Comparison of ENCODE assay signal across 9 cellular contexts in genomic region chr22:45211848-45212247, GRCh38. TPM values are rescaled to one million over a fixed set of nuclear protein-coding genes. Genes with fewer than 3 reads are reported as not detected.
DNase-seq lines count a peak whose midpoint lies in the region; ATAC-seq, FAIRE-seq and TF ChIP-seq lines count a peak whose summit lies in the region.
"Had no signal": no experiment of that assay in that cellular context is flagged by ENCODE, and none has a peak within 500 bp of the region (broad histone marks: within the 10 kb centered on the region; RNA-seq: fewer than 3 reads in every experiment).

No MANE protein-coding gene starts in this region.

- H3K9me2 ChIP-seq in GM23248 (ENCODE audit: insufficient read depth), result no peaks in the 10 kb centered on the region

- in situ Hi-C loops in GM23248 (cut with MboI) (no loop called here), astrocyte of the cerebellum (cut with HindIII; ENCODE audit: low sequenced_read_pairs) (no loop called here), ACHN (cut with HindIII; ENCODE audit: low pct_ligation_motif_present, low pct_unique_long_range_greater_than_20kb, low sequenced_read_pairs) (no loop called here)

- no peak for FAIRE-seq in HTR-8/SVneo (lab: Jason Lieb, UNC)

- peaks cover 27% of the 10 kb centered on the region for H3F3A ChIP-seq in GM23248 (ENCODE audit: insufficient read depth)

- H3K4me1 ChIP-seq in GM23248 (ENCODE audit: insufficient read depth), result peaks cover 38% of the 10 kb centered on the region

- peaks cover 10% of the 10 kb centered on the region for H3K79me2 ChIP-seq in GM23248 (ENCODE audit: insufficient read depth)

- no peaks in the 10 kb centered on the region for H3K27me3 ChIP-seq in GM23248 (replicated peaks; ENCODE audit: insufficient read depth)

- H3K4me3 ChIP-seq in GM23248 (peak overlapping the region; percentile 70), astrocyte of the cerebellum (ENCODE audit: low read depth, low read length) (peak overlapping the region; percentile 19), skin epidermis (peak overlapping the region; percentile 2 to 38 (median 18))

- ATAC-seq in left ventricle myocardium superior, result peak; percentile 3

- H3K9ac ChIP-seq in GM23248, result peak overlapping the region; percentile 81

- H3K4me2 ChIP-seq in GM23248 (ENCODE audit: unreplicated experiment), result peak overlapping the region; percentile 86

- H3K36me3 ChIP-seq in GM23248 (ENCODE audit: low read depth), result no peaks in the 10 kb centered on the region

- WGBS in GM23248 (ENCODE audit: low coverage in 1 of 2, low lambda C conversion rate in 2 of 2, missing lambda C conversion rate in 2 of 2), 2 experiments, result 2 to 3% methylated on average over 16 to 18 of the region's 18 CpGs

- H2AFZ ChIP-seq in GM23248, result peak overlapping the region; percentile 61

- H3K27ac ChIP-seq in GM23248 (peak overlapping the region; percentile 90), skin epidermis (peak overlapping the region in 19 of 21 experiments; percentile 14 to 82 (median 71))

- intact Hi-C loops in left ventricle myocardium superior (cut with micrococcal nuclease), result no loop called here

- DNase-seq in GM23248 (peak; percentile 87), astrocyte of the cerebellum (ENCODE audit: low read depth) (no peak), left ventricle myocardium superior (peak; percentile 31), ACHN (no peak), NCI-H69 (lab: John Stamatoyannopoulos, UW) (no peak), HTR-8/SVneo (ENCODE audit: insufficient read length, low spot score) (no peak)
- DNase-seq in activated CD4-positive, CD25-positive, alpha-beta regulatory T cell treated with anti-CD3 and anti-CD28 coated beads, Interleukin-2, amount 50 U/mL, for 72 hours, result no peak
- DNase-seq: NCI-H2081 had no signal

- no peak for TF ChIP-seq CTCF in astrocyte of the cerebellum (IDR thresholded peaks at IDR 0.05; ENCODE audit: low read depth, low read length, missing control alignments)

- no peaks in the 10 kb centered on the region for H3K9me3 ChIP-seq in GM23248 (ENCODE audit: low read depth)

- H4K20me1 ChIP-seq in GM23248 (ENCODE audit: insufficient read depth), result no peaks in the 10 kb centered on the region

RNA-seq across cellular contexts. Expression of gene KIAA0930, which starts 28.8 kb away (rescaled TPM):
- 49.2 and 50.9 TPM in 2 replicates for total RNA-seq in GM23248 (2014; rRNA removed; shearing (Covaris generic))
- polyA plus RNA-seq in GM23248 (2016; fragmentation: Nextera tagmentation; extraction: Ambion mirVana), result 8.5 and 8.6 TPM in 2 replicates
- total RNA-seq in left ventricle myocardium superior, result 24.1 TPM

RNA-seq across cellular contexts. Expression of gene NUP50, which starts 48.1 kb away (rescaled TPM):
- 30.8 and 91.7 TPM in 2 replicates for total RNA-seq in GM23248 (2014; rRNA removed; shearing (Covaris generic))
- 21.1 and 22.3 TPM in 2 replicates for polyA plus RNA-seq in GM23248 (2016; fragmentation: Nextera tagmentation; extraction: Ambion mirVana)
- total RNA-seq in left ventricle myocardium superior, result 16.2 TPM

Comparison
In these comparisons a context has a peak if more than half of its experiments do, and no peak if none do; other contexts are left out.
1. DNase-seq: peak in GM23248 (single experiment) and left ventricle myocardium superior (single experiment); none in astrocyte of the cerebellum (single experiment), activated CD4-positive, CD25-positive, alpha-beta regulatory T cell treated with anti-CD3 and anti-CD28 coated beads, Interleukin-2, amount 50 U/mL, for 72 hours (single experiment), ACHN (single experiment), NCI-H69 (single experiment) and HTR-8/SVneo (single experiment).
2. H3K4me3 ChIP-seq: peak in every context shown above with its lines; median percentile 70 in GM23248; 19 in astrocyte of the cerebellum; 18 in skin epidermis.